Comparison of ENCODE assay signal across 1 cellular context in genomic region chrX:47643926-47644325, GRCh38.
TF ChIP-seq lines count a peak whose summit lies in the region.

No MANE protein-coding gene starts in this region.

TF ChIP-seq in endothelial cell of umbilical vein, 7 proteins besides CTCF, POLR2A, EP300 and RAD21 (continued from another document):
- TF ChIP-seq EZH2 (IDR thresholded peaks at IDR 0.05; ENCODE audit: borderline replicate concordance, low read depth, low read length, severe bottlenecking) = no peak
- no peak for TF ChIP-seq POLR2AphosphoS5 (IDR thresholded peaks at IDR 0.05; ENCODE audit: insufficient read depth, low read depth, low read length)
- no peak for TF ChIP-seq FOS (IDR thresholded peaks at IDR 0.05; ENCODE audit: borderline replicate concordance, insufficient read depth, low read length)
- no peak for TF ChIP-seq GATA2 (IDR thresholded peaks at IDR 0.05; ENCODE audit: insufficient read depth, insufficient read length, low read depth, low read length)
- no peak for TF ChIP-seq MYC (IDR thresholded peaks at IDR 0.05; ENCODE audit: low read depth, low read length)
